12 cellular contexts compared by ENCODE assay signal in the genomic region with DNA sequence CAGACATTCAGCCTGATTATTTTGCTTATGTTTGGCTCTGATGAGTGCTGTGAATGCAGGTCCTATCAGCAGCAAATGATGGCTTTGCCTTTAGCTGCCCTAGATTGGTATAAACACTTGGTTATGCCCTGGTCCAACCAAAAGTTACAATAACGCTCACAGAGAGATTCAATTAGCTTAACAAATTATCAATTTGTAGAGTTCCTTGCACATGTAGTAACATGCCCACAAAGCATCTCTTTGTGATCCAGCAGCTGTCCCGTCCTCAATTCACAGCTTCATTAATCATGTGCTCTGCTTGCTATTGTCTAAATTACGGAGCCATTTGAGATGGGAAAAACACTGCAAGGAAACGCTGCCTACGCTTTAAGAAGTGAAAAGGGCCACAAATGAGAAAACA.
DNase-seq lines count a peak whose midpoint lies in the region; ATAC-seq and TF ChIP-seq lines count a peak whose summit lies in the region.
"Had no signal": no experiment of that assay in that cellular context is flagged by ENCODE, and none has a peak within 500 bp of the region (broad histone marks: within the 10 kb centered on the region; RNA-seq: fewer than 3 reads in every experiment).

No MANE protein-coding gene starts in this region.

- no peaks in the 10 kb centered on the region for H3K9me3 ChIP-seq in parathyroid adenoma (ENCODE audit: control insufficient read depth, low read length)
- H3K9me3 ChIP-seq: thyroid gland had no signal

- no peaks in the 10 kb centered on the region for H3K27me3 ChIP-seq in parathyroid adenoma (ENCODE audit: control insufficient read depth, insufficient read depth, low read length)
- H3K27me3 ChIP-seq: thyroid gland had no signal

- H3K27ac ChIP-seq in parathyroid adenoma = no peak overlapping the region
- H3K27ac ChIP-seq: RWPE1, thyroid gland had no signal

- no peak overlapping the region for H3K9ac ChIP-seq in parathyroid adenoma

- POLR2A ChIA-PET in HEK293T (lab: Yijun Ruan, JAX) = no interaction called here
- POLR2A ChIA-PET in activated CD4-positive, alpha-beta T cell treated with anti-CD3 and anti-CD28 coated beads, Interleukin-2, amount 10 ng/mL, durations not matched to agents 7 days and 5 days (lab: Charles Lee) = no interaction called here

- H3K4me1 ChIP-seq in parathyroid adenoma = no peaks in the 10 kb centered on the region
- H3K4me1 ChIP-seq: thyroid gland had no signal

- no peak for TF ChIP-seq CTCF in parathyroid adenoma (IDR thresholded peaks at IDR 0.05)

- no peak for ATAC-seq in HG03039 (IDR thresholded peaks at IDR 0.05; ENCODE audit: unreplicated experiment)
- ATAC-seq: natural killer cell treated with Interleukin-12 subunit alpha and Interleukin-12 subunit beta and Interleukin-15 and Interleukin-18, amount 100 ng/mL, for 72 hours had no signal

- CTCF ChIA-PET in HEK293T (lab: Yijun Ruan, JAX) = no interaction called here
- CTCF ChIA-PET in activated CD4-positive, alpha-beta T cell treated with anti-CD3 and anti-CD28 coated beads, Interleukin-2, amount 10 ng/mL, durations not matched to agents 7 days and 5 days (lab: Charles Lee) = no interaction called here

- H2AFZ ChIP-seq in parathyroid adenoma = peak overlapping the region; percentile 20

- no peak overlapping the region for H3K27ac Mint-ChIP-seq in activated CD4-positive, alpha-beta T cell treated with anti-CD3 and anti-CD28 coated beads, Interleukin-2, amount 10 ng/mL, durations not matched to agents 7 days and 5 days
- H3K27ac Mint-ChIP-seq: CD4-positive, CD25-positive, alpha-beta regulatory T cell; natural killer cell treated with Interleukin-12 subunit alpha and Interleukin-12 subunit beta and Interleukin-15 and Interleukin-18, amount 100 ng/mL, for 72 hours had no signal

- peaks cover 2% of the 10 kb centered on the region for H3K36me3 ChIP-seq in parathyroid adenoma (ENCODE audit: control insufficient read depth, insufficient read depth, low read length)
- H3K36me3 ChIP-seq: thyroid gland had no signal

- H3K27me3 Mint-ChIP-seq in activated CD4-positive, alpha-beta T cell treated with anti-CD3 and anti-CD28 coated beads, Interleukin-2, amount 10 ng/mL, durations not matched to agents 7 days and 5 days = no peaks in the 10 kb centered on the region
- H3K27me3 Mint-ChIP-seq: CD4-positive, CD25-positive, alpha-beta regulatory T cell; natural killer cell treated with Interleukin-12 subunit alpha and Interleukin-12 subunit beta and Interleukin-15 and Interleukin-18, amount 100 ng/mL, for 72 hours had no signal

- H3K4me1 Mint-ChIP-seq in activated CD4-positive, alpha-beta T cell treated with anti-CD3 and anti-CD28 coated beads, Interleukin-2, amount 10 ng/mL, durations not matched to agents 7 days and 5 days = no peaks in the 10 kb centered on the region
- H3K4me1 Mint-ChIP-seq: CD4-positive, CD25-positive, alpha-beta regulatory T cell had no signal

- DNase-seq in NCI-H1417 (lab: John Stamatoyannopoulos, UW) = peak; percentile 57 to 97 (median 74)
- peak; percentile 93 to 96 for DNase-seq in NCI-H526 (lab: John Stamatoyannopoulos, UW)
- DNase-seq in epidermal melanocyte (ENCODE audit: insufficient read length, low spot score) = peak; percentile 28
- no peak for DNase-seq in HEK293T (ENCODE audit: extremely low spot score)
- DNase-seq in SW 1271 (lab: John Stamatoyannopoulos, UW) = no peak
- no peak for DNase-seq in activated CD4-positive, alpha-beta T cell treated with anti-CD3 and anti-CD28 coated beads, Interleukin-2, amount 10 ng/mL, durations not matched to agents 7 days and 5 days
- DNase-seq: CD4-positive, CD25-positive, alpha-beta regulatory T cell; thyroid gland had no signal

- H3K9me3 Mint-ChIP-seq in activated CD4-positive, alpha-beta T cell treated with anti-CD3 and anti-CD28 coated beads, Interleukin-2, amount 10 ng/mL, durations not matched to agents 7 days and 5 days = peaks cover 4% of the 10 kb centered on the region

- no peak overlapping the region for H3K4me3 ChIP-seq in parathyroid adenoma (ENCODE audit: low read depth, low read length)
- H3K4me3 ChIP-seq: thyroid gland had no signal

- H3K79me2 ChIP-seq in parathyroid adenoma = no peaks in the 10 kb centered on the region

- H3K36me3 Mint-ChIP-seq in activated CD4-positive, alpha-beta T cell treated with anti-CD3 and anti-CD28 coated beads, Interleukin-2, amount 10 ng/mL, durations not matched to agents 7 days and 5 days (ENCODE audit: low read depth) = no peaks in the 10 kb centered on the region
- H3K36me3 Mint-ChIP-seq: CD4-positive, CD25-positive, alpha-beta regulatory T cell; natural killer cell treated with Interleukin-12 subunit alpha and Interleukin-12 subunit beta and Interleukin-15 and Interleukin-18, amount 100 ng/mL, for 72 hours had no signal

- H3K4me2 ChIP-seq in parathyroid adenoma (ENCODE audit: low read length) = no peak overlapping the region

- H3K4me3 Mint-ChIP-seq in activated CD4-positive, alpha-beta T cell treated with anti-CD3 and anti-CD28 coated beads, Interleukin-2, amount 10 ng/mL, durations not matched to agents 7 days and 5 days = no peak overlapping the region
- H3K4me3 Mint-ChIP-seq: CD4-positive, CD25-positive, alpha-beta regulatory T cell; natural killer cell treated with Interleukin-12 subunit alpha and Interleukin-12 subunit beta and Interleukin-15 and Interleukin-18, amount 100 ng/mL, for 72 hours had no signal

TF ChIP-seq in HEK293T, 16 proteins besides CTCF, POLR2A, EP300 and RAD21:
- TF ChIP-seq SUZ12 (IDR thresholded peaks at IDR 0.05) (no peak), TARDBP (IDR thresholded peaks at IDR 0.05) (no peak), FOXM1 (IDR thresholded peaks at IDR 0.05; ENCODE audit: borderline replicate concordance) (no peak), ELF4 (IDR thresholded peaks at IDR 0.05) (no peak), FOXK2 (IDR thresholded peaks at IDR 0.05) (no peak), LEF1 (IDR thresholded peaks at IDR 0.05; ENCODE audit: borderline replicate concordance) (no peak), ZNF384 (IDR thresholded peaks at IDR 0.05) (no peak), CTBP1 (IDR thresholded peaks at IDR 0.05; ENCODE audit: borderline replicate concordance) (no peak), SP1 (IDR thresholded peaks at IDR 0.05) (no peak), L3MBTL2 (conservative IDR thresholded peaks at IDR 0.05) (no peak), FOXA1 (IDR thresholded peaks at IDR 0.05) (no peak), ARNT (IDR thresholded peaks at IDR 0.05) (no peak), BHLHE40 (IDR thresholded peaks at IDR 0.05; ENCODE audit: borderline replicate concordance) (no peak), NFRKB (IDR thresholded peaks at IDR 0.05) (no peak)
- TF ChIP-seq, protein P1, sequence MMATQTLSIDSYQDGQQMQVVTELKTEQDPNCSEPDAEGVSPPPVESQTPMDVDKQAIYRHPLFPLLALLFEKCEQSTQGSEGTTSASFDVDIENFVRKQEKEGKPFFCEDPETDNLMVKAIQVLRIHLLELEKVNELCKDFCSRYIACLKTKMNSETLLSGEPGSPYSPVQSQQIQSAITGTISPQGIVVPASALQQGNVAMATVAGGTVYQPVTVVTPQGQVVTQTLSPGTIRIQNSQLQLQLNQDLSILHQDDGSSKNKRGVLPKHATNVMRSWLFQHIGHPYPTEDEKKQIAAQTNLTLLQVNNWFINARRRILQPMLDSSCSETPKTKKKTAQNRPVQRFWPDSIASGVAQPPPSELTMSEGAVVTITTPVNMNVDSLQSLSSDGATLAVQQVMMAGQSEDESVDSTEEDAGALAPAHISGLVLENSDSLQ (IDR thresholded peaks at IDR 0.05) = no peak
TF ChIP-seq in HEK293T: peak in this region for 0.

Comparison
In these comparisons a context has a peak if more than half of its experiments do, and no peak if none do; other contexts are left out.
1. DNase-seq: peak in NCI-H1417 (3 of 3), NCI-H526 (2 of 2) and epidermal melanocyte (single experiment); none in HEK293T (single experiment), SW 1271 (0 of 2) and activated CD4-positive, alpha-beta T cell treated with anti-CD3 and anti-CD28 coated beads, Interleukin-2, amount 10 ng/mL, durations not matched to agents 7 days and 5 days (single experiment).